11 cellular contexts compared by ENCODE assay signal in the genomic region with DNA sequence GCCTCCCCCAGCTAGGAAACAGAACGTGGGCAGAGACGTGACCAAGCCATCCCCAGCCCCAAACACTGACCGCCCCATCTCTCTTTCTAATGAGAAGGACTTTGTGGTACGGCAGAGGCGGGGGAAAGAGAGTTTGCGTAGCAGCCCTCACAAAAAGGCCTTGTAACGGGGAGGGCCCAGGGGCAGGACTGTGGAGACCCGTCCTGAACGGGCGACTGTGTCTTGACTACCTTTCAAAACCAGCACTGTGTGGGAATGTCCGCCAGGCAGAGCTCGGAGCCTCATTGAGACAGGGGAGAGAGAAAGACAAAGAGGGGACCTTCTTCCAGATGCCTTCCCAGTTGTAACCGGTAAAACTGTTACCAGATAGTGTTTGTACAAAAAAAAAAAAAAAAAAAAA. TPM values are rescaled to one million over a fixed set of nuclear protein-coding genes. Genes with fewer than 3 reads are reported as not detected.
A peak's percentile ranks its signal among the peaks of the same experiment; 100 is the strongest.
DNase-seq lines count a peak whose midpoint lies in the region; ATAC-seq and TF ChIP-seq lines count a peak whose summit lies in the region.
"Had no signal": no experiment of that assay in that cellular context is flagged by ENCODE, and none has a peak within 500 bp of the region (broad histone marks: within the 10 kb centered on the region; RNA-seq: fewer than 3 reads in every experiment).

No MANE protein-coding gene starts in this region.

- peaks cover 0 to 51% of the 10 kb centered on the region in 2 donors for H3K36me3 ChIP-seq in left lung

- H3K27ac Mint-ChIP-seq in activated CD4-positive, alpha-beta T cell treated with anti-CD3 and anti-CD28 coated beads, Interleukin-2, amount 10 ng/mL, durations not matched to agents 24 days and 14 days: peak overlapping the region; percentile 96
- H3K27ac Mint-ChIP-seq in activated T-helper 2 cell treated with anti-CD3 and anti-CD28 coated beads, Interferon-gamma antibody, Interleukin-2, Interleukin-4, amounts not matched to agents 10 μg/mL and 5 μg/mL and 100 μg/mL, durations not matched to agents 14 hours and 24 hours and 36 hours: peak overlapping the region; percentile 93
- H3K27ac Mint-ChIP-seq in progenitor cell of endocrine pancreas: no peak overlapping the region

- no peak for DNase-seq in activated CD4-positive, alpha-beta T cell treated with anti-CD3 and anti-CD28 coated beads, Interleukin-2, amount 10 ng/mL, durations not matched to agents 24 days and 14 days
- no peak for DNase-seq in activated CD4-positive, alpha-beta T cell treated with anti-CD3 and anti-CD28 coated beads for 4 hours
- no peak for DNase-seq in activated T-helper 2 cell treated with anti-CD3 and anti-CD28 coated beads, Interferon-gamma antibody, Interleukin-2, Interleukin-4, amounts not matched to agents 10 μg/mL and 5 μg/mL and 100 μg/mL, durations not matched to agents 14 hours and 24 hours and 36 hours (ENCODE audit: low spot score)
- DNase-seq in left lung (no peak), substantia nigra (lab: John Stamatoyannopoulos, UW) (no peak), progenitor cell of endocrine pancreas (ENCODE audit: low spot score, unreplicated experiment) (no peak)
- DNase-seq: ACHN, NCI-H774 had no signal

- H3K27me3 ChIP-seq in left lung: no peaks in the 10 kb centered on the region

- peak overlapping the region; percentile 86 to 91 for H3K27ac ChIP-seq in left lung
- H3K27ac ChIP-seq in substantia nigra (ENCODE audit: low read depth, low read length, poor library complexity, severe bottlenecking): peak overlapping the region; percentile 81

- peaks cover 38% of the 10 kb centered on the region for H3K36me3 Mint-ChIP-seq in activated CD4-positive, alpha-beta T cell treated with anti-CD3 and anti-CD28 coated beads, Interleukin-2, amount 10 ng/mL, durations not matched to agents 24 days and 14 days (ENCODE audit: low read depth)
- peaks cover 29% of the 10 kb centered on the region for H3K36me3 Mint-ChIP-seq in activated T-helper 2 cell treated with anti-CD3 and anti-CD28 coated beads, Interferon-gamma antibody, Interleukin-2, Interleukin-4, amounts not matched to agents 10 μg/mL and 5 μg/mL and 100 μg/mL, durations not matched to agents 14 hours and 24 hours and 36 hours (ENCODE audit: low read depth)
- peaks cover 19% of the 10 kb centered on the region for H3K36me3 Mint-ChIP-seq in progenitor cell of endocrine pancreas (ENCODE audit: insufficient read depth)

- H3K27me3 Mint-ChIP-seq in activated CD4-positive, alpha-beta T cell treated with anti-CD3 and anti-CD28 coated beads, Interleukin-2, amount 10 ng/mL, durations not matched to agents 24 days and 14 days: no peaks in the 10 kb centered on the region
- H3K27me3 Mint-ChIP-seq in activated T-helper 2 cell treated with anti-CD3 and anti-CD28 coated beads, Interferon-gamma antibody, Interleukin-2, Interleukin-4, amounts not matched to agents 10 μg/mL and 5 μg/mL and 100 μg/mL, durations not matched to agents 14 hours and 24 hours and 36 hours (ENCODE audit: low read depth): no peaks in the 10 kb centered on the region
- H3K27me3 Mint-ChIP-seq in progenitor cell of endocrine pancreas: no peaks in the 10 kb centered on the region

- no peak for TF ChIP-seq CTCF in left lung (IDR thresholded peaks at IDR 0.05)
- TF ChIP-seq CTCF in progenitor cell of endocrine pancreas (IDR thresholded peaks at IDR 0.05; ENCODE audit: unreplicated experiment): no peak

- H3K4me1 Mint-ChIP-seq in activated CD4-positive, alpha-beta T cell treated with anti-CD3 and anti-CD28 coated beads, Interleukin-2, amount 10 ng/mL, durations not matched to agents 24 days and 14 days: peaks cover 54% of the 10 kb centered on the region
- peaks cover 39% of the 10 kb centered on the region for H3K4me1 Mint-ChIP-seq in activated T-helper 2 cell treated with anti-CD3 and anti-CD28 coated beads, Interferon-gamma antibody, Interleukin-2, Interleukin-4, amounts not matched to agents 10 μg/mL and 5 μg/mL and 100 μg/mL, durations not matched to agents 14 hours and 24 hours and 36 hours (ENCODE audit: low read depth)
- peaks cover 2% of the 10 kb centered on the region for H3K4me1 Mint-ChIP-seq in progenitor cell of endocrine pancreas (ENCODE audit: low read depth)

- H3K9me3 Mint-ChIP-seq in activated CD4-positive, alpha-beta T cell treated with anti-CD3 and anti-CD28 coated beads, Interleukin-2, amount 10 ng/mL, durations not matched to agents 24 days and 14 days: no peaks in the 10 kb centered on the region
- no peaks in the 10 kb centered on the region for H3K9me3 Mint-ChIP-seq in activated T-helper 2 cell treated with anti-CD3 and anti-CD28 coated beads, Interferon-gamma antibody, Interleukin-2, Interleukin-4, amounts not matched to agents 10 μg/mL and 5 μg/mL and 100 μg/mL, durations not matched to agents 14 hours and 24 hours and 36 hours
- no peaks in the 10 kb centered on the region for H3K9me3 Mint-ChIP-seq in progenitor cell of endocrine pancreas (ENCODE audit: low read depth)

- peaks cover 6 to 37% of the 10 kb centered on the region in 2 donors for H3K4me1 ChIP-seq in left lung

- no peaks in the 10 kb centered on the region for H3K9me3 ChIP-seq in left lung
- H3K9me3 ChIP-seq: mucosa of descending colon had no signal

- intact Hi-C loops in activated CD4-positive, alpha-beta T cell treated with anti-CD3 and anti-CD28 coated beads, Interleukin-2, amount 10 ng/mL, durations not matched to agents 24 days and 14 days (cut with micrococcal nuclease): loop anchor here (1.0 to 10.0 kb wide), 10 partner anchors 10 to 1240 kb away; a partner anchor contains a TSS
- intact Hi-C loops in activated T-helper 2 cell treated with anti-CD3 and anti-CD28 coated beads, Interferon-gamma antibody, Interleukin-2, Interleukin-4, amounts not matched to agents 10 μg/mL and 5 μg/mL and 100 μg/mL, durations not matched to agents 14 hours and 24 hours and 36 hours (cut with micrococcal nuclease): loop anchor here (1.0 to 5.0 kb wide), 7 partner anchors 20 to 1545 kb away; a partner anchor contains a TSS
- intact Hi-C loops in left lung (cut with DNase I): no loop called here

- H3K4me3 ChIP-seq in left lung: peak overlapping the region in 1 of 2 donors; percentile 29
- H3K4me3 ChIP-seq: mucosa of descending colon had no signal

- no peak for ATAC-seq in left lung
- no peak for ATAC-seq in HG03378 (IDR thresholded peaks at IDR 0.05; ENCODE audit: unreplicated experiment)
- no peak for ATAC-seq in GM18907 (IDR thresholded peaks at IDR 0.05; ENCODE audit: unreplicated experiment)

- peak overlapping the region; percentile 89 for H3K4me3 Mint-ChIP-seq in activated CD4-positive, alpha-beta T cell treated with anti-CD3 and anti-CD28 coated beads, Interleukin-2, amount 10 ng/mL, durations not matched to agents 24 days and 14 days
- peak overlapping the region; percentile 84 for H3K4me3 Mint-ChIP-seq in activated T-helper 2 cell treated with anti-CD3 and anti-CD28 coated beads, Interferon-gamma antibody, Interleukin-2, Interleukin-4, amounts not matched to agents 10 μg/mL and 5 μg/mL and 100 μg/mL, durations not matched to agents 14 hours and 24 hours and 36 hours (ENCODE audit: low read depth)
- no peak overlapping the region for H3K4me3 Mint-ChIP-seq in progenitor cell of endocrine pancreas (ENCODE audit: low read depth)

RNA-seq across cellular contexts. Expression of a gene that starts 29.7 kb away (rescaled TPM):
- 0.26 and 0.47 TPM in 2 replicates for total RNA-seq in activated CD4-positive, alpha-beta T cell treated with anti-CD3 and anti-CD28 coated beads, Interleukin-2, amount 10 ng/mL, durations not matched to agents 24 days and 14 days
- total RNA-seq in activated T-helper 2 cell treated with anti-CD3 and anti-CD28 coated beads, Interferon-gamma antibody, Interleukin-2, Interleukin-4, amounts not matched to agents 10 μg/mL and 5 μg/mL and 100 μg/mL, durations not matched to agents 14 hours and 24 hours and 36 hours: 0.02 TPM in 2 replicates
- total RNA-seq in left lung: 1 to 10 TPM; 3.1 to 9.4 TPM
- total RNA-seq in progenitor cell of endocrine pancreas: not detected in 2 replicates

Comparison
In these comparisons a context has a peak if more than half of its experiments do, and no peak if none do; other contexts are left out.
1. intact Hi-C loops: an anchor here in activated CD4-positive, alpha-beta T cell treated with anti-CD3 and anti-CD28 coated beads, Interleukin-2, amount 10 ng/mL, durations not matched to agents 24 days and 14 days (1.0 to 10.0 kb wide) and activated T-helper 2 cell treated with anti-CD3 and anti-CD28 coated beads, Interferon-gamma antibody, Interleukin-2, Interleukin-4, amounts not matched to agents 10 μg/mL and 5 μg/mL and 100 μg/mL, durations not matched to agents 14 hours and 24 hours and 36 hours (1.0 to 5.0 kb wide); none called in left lung.